Comparison of ENCODE assay signal across 21 cellular contexts in genomic region chr7:49014870-49015269, GRCh38.
DNase-seq lines count a peak whose midpoint lies in the region; ATAC-seq and TF ChIP-seq lines count a peak whose summit lies in the region.
"Had no signal": no experiment of that assay in that cellular context is flagged by ENCODE, and none has a peak within 500 bp of the region (broad histone marks: within the 10 kb centered on the region; RNA-seq: fewer than 3 reads in every experiment).

No MANE protein-coding gene starts in this region.

- no peak overlapping the region for H3K27ac ChIP-seq in foreskin keratinocyte
- H3K27ac ChIP-seq: 22Rv1, Peyer's patch, SJCRH30 had no signal

- ATAC-seq in foreskin keratinocyte, result no peak

- peak; percentile 58 for DNase-seq in DMS53 (lab: John Stamatoyannopoulos, UW)
- DNase-seq in DMS53 treated with DMSO at 0.1 percent for 48 hours (lab: John Stamatoyannopoulos, UW; ENCODE audit: unreplicated experiment), result no peak
- peak; percentile 61 for DNase-seq in Caki2 (ENCODE audit: low read depth)
- DNase-seq in NCI-H526 treated with DMSO at 0.1 percent for 48 hours (lab: John Stamatoyannopoulos, UW), result peak; percentile 4
- DNase-seq in foreskin keratinocyte, result peak; percentile 15 to 20
- no peak for DNase-seq in H4 (ENCODE audit: low spot score)
- no peak for DNase-seq in DMS 273 treated with DMSO at 0.1 percent for 48 hours (lab: John Stamatoyannopoulos, UW)
- DNase-seq in activated gamma-delta T cell (lab: John Stamatoyannopoulos, UW), result no peak
- DNase-seq: AML-193; C1 segment of cervical spinal cord; CD8-positive, alpha-beta memory T cell; Karpas-422; MG63; NCI-H1436; NCI-H187 treated with DMSO at 0.1 percent for 48 hours; NCI-H226; NCI-H510A treated with DMSO at 0.1 percent for 48 hours; Peyer's patch; T-helper 1 cell had no signal

- H3K27me3 ChIP-seq in foreskin keratinocyte, result no peaks in the 10 kb centered on the region
- H3K27me3 ChIP-seq: MG63, Peyer's patch, SJCRH30 had no signal

- in situ Hi-C loops in Caki2 (cut with HindIII; ENCODE audit: low pct_unique_long_range_greater_than_20kb, low sequenced_read_pairs), result no loop called here

- no peaks in the 10 kb centered on the region for H3K4me1 ChIP-seq in foreskin keratinocyte
- H3K4me1 ChIP-seq: Peyer's patch, SJCRH30 had no signal

- TF ChIP-seq CTCF in foreskin keratinocyte (conservative IDR thresholded peaks at IDR 0.05), result no peak

Comparison
In these comparisons a context has a peak if more than half of its experiments do, and no peak if none do; other contexts are left out.
1. DNase-seq: peak in DMS53 (single experiment), Caki2 (single experiment), NCI-H526 treated with DMSO at 0.1 percent for 48 hours (single experiment) and foreskin keratinocyte (2 of 2); none in DMS53 treated with DMSO at 0.1 percent for 48 hours (single experiment), H4 (single experiment), DMS 273 treated with DMSO at 0.1 percent for 48 hours (single experiment) and activated gamma-delta T cell (single experiment).